8 cellular contexts compared by ENCODE assay signal in genomic region chr22:45503816-45504702, GRCh38. TPM values are rescaled to one million over a fixed set of nuclear protein-coding genes. Genes with fewer than 3 reads are reported as not detected.
A peak's percentile ranks its signal among the peaks of the same experiment; 100 is the strongest.
DNase-seq lines count a peak whose midpoint lies in the region; ATAC-seq, FAIRE-seq and TF ChIP-seq lines count a peak whose summit lies in the region.

No MANE protein-coding gene starts in this region.

- peak overlapping the region; percentile 95 for H3K27ac Mint-ChIP-seq in GM23338
- H3K27ac Mint-ChIP-seq in glutamatergic neuron (ENCODE audit: unreplicated experiment), result peak overlapping the region; percentile 99
- H3K27ac Mint-ChIP-seq in CD4-positive, alpha-beta T cell, result no peak overlapping the region

- peaks cover 50% of the 10 kb centered on the region for H3K4me1 Mint-ChIP-seq in GM23338
- peaks cover 26% of the 10 kb centered on the region for H3K4me1 Mint-ChIP-seq in glutamatergic neuron (ENCODE audit: low read depth, unreplicated experiment)
- no peaks in the 10 kb centered on the region for H3K4me1 Mint-ChIP-seq in CD4-positive, alpha-beta T cell (ENCODE audit: low read depth)

- no peaks in the 10 kb centered on the region for H3K9me2 ChIP-seq in GM23338 (ENCODE audit: insufficient read depth)
- H3K9me2 ChIP-seq in SK-N-SH, result no peaks in the 10 kb centered on the region

- H2AFZ ChIP-seq in GM23338 (no peak overlapping the region), SK-N-SH (ENCODE audit: low read depth) (peak overlapping the region; percentile 87; the same call in 1 of the 2 replicates)

- H3K4me2 ChIP-seq in GM23338, result peak overlapping the region; percentile 97
- H3K4me2 ChIP-seq in SK-N-SH, result peak overlapping the region; percentile 99

- H3K4me1 ChIP-seq in GM23338 (ENCODE audit: insufficient read depth) (peaks cover 40% of the 10 kb centered on the region), SK-N-SH (ENCODE audit: control insufficient read depth in 1 of 2, insufficient read depth in 2 of 2, low read depth in 1 of 2, low read length in 1 of 2) (peaks cover 17 to 40% of the 10 kb centered on the region in 2 experiments; a peak in 3 of 4 replicates), sigmoid colon (peaks cover 0 to 48% (median 40%) of the 10 kb centered on the region in 4 donors)

- TF ChIP-seq EP300 in SK-N-SH (IDR thresholded peaks at IDR 0.05; ENCODE audit: borderline replicate concordance in 1 of 2, low read depth in 1 of 2, low read length in 1 of 2) (no peak), sigmoid colon (IDR thresholded peaks at IDR 0.05) (no peak)

- no peak for FAIRE-seq in frontal cortex (lab: Jason Lieb, UNC)

- 28% methylated on average over 19 of the region's 28 CpGs for WGBS in SK-N-SH (ENCODE audit: low lambda C conversion rate)
- WGBS in sigmoid colon, 2 donors, result 51 to 57% methylated on average over 28 of the region's 28 CpGs

- POLR2A ChIA-PET in SK-N-SH (lab: Yijun Ruan, JAX), result interaction anchor here (0.8 to 1.1 kb wide), 3 partner anchors 11 to 258 kb away, joined by 3 read pairs; no protein-coding TSS in a partner anchor
- POLR2A ChIA-PET in CD4-positive, alpha-beta T cell (lab: Charles Lee), result no interaction called here

- H3K36me3 ChIP-seq in GM23338 (ENCODE audit: insufficient read depth) (no peaks in the 10 kb centered on the region), SK-N-SH (replicated peaks in 1 of 2; ENCODE audit: control insufficient read depth in 1 of 2, insufficient read depth in 2 of 2, low read length in 1 of 2) (no peaks in the 10 kb centered on the region), sigmoid colon (no peaks in the 10 kb centered on the region)

- H3K36me3 Mint-ChIP-seq in GM23338 (ENCODE audit: low read depth) (peaks cover 3% of the 10 kb centered on the region; the same call in 2 of the 3 replicates), glutamatergic neuron (ENCODE audit: unreplicated experiment) (no peaks in the 10 kb centered on the region)
- no peaks in the 10 kb centered on the region for H3K36me3 Mint-ChIP-seq in CD4-positive, alpha-beta T cell (ENCODE audit: low read depth)

- H3K27me3 Mint-ChIP-seq in GM23338 (ENCODE audit: insufficient read depth, low read depth, poor library complexity), result peaks cover 14% of the 10 kb centered on the region
- H3K27me3 Mint-ChIP-seq in glutamatergic neuron (ENCODE audit: unreplicated experiment), result peaks cover 10% of the 10 kb centered on the region
- H3K27me3 Mint-ChIP-seq in CD4-positive, alpha-beta T cell, result peaks cover 61% of the 10 kb centered on the region

- intact Hi-C loops in sigmoid colon (cut with DNase I), result no loop called here
- intact Hi-C loops in CD4-positive, alpha-beta T cell (cut with DNase I, micrococcal nuclease), result no loop called here

- TF ChIP-seq POLR2A in sigmoid colon (IDR thresholded peaks at IDR 0.05), result no peak

- peaks cover 23% of the 10 kb centered on the region for H3F3A ChIP-seq in GM23338 (replicated peaks; ENCODE audit: low read depth)
- peaks cover 3% of the 10 kb centered on the region for H3F3A ChIP-seq in SK-N-SH (replicated peaks; ENCODE audit: insufficient read depth)

- H3K27ac ChIP-seq in GM23338 (ENCODE audit: low read depth), result peak overlapping the region; percentile 93
- peak overlapping the region; percentile 65 to 91 for H3K27ac ChIP-seq in SK-N-SH (ENCODE audit: low read depth in 2 of 2, low read length in 1 of 2)
- peak overlapping the region; percentile 74 to 82 (median 78) for H3K27ac ChIP-seq in sigmoid colon
- no peak overlapping the region for H3K27ac ChIP-seq in CD4-positive, alpha-beta T cell (ENCODE audit: low read depth, low read length)

- CTCF ChIA-PET in SK-N-SH (lab: Yijun Ruan, JAX), result interaction anchor here (0.6 to 4.9 kb wide), 15 partner anchors 9 to 234 kb away, joined by 3 to 23 read pairs (median 3); no protein-coding TSS in a partner anchor
- CTCF ChIA-PET in CD4-positive, alpha-beta T cell (lab: Charles Lee), result no interaction called here

- DNase-seq in GM23338 (ENCODE audit: low spot score) (peak; percentile 80), SK-N-SH (peak; percentile 66), glutamatergic neuron (peak; percentile 72), sigmoid colon (no peak), frontal cortex (ENCODE audit: low spot score in 2 of 2) (no peak), DMS53 (lab: John Stamatoyannopoulos, UW) (no peak)
- no peak for DNase-seq in CD4-positive, alpha-beta T cell

- H3K27me3 ChIP-seq in GM23338 (ENCODE audit: insufficient read depth) (no peaks in the 10 kb centered on the region), SK-N-SH (ENCODE audit: insufficient read depth) (no peaks in the 10 kb centered on the region), sigmoid colon (peaks cover 8 to 21% (median 11%) of the 10 kb centered on the region in 3 donors)
- peaks cover 34% of the 10 kb centered on the region for H3K27me3 ChIP-seq in CD4-positive, alpha-beta T cell (ENCODE audit: control insufficient read depth, insufficient read depth, low read length)

- ATAC-seq in GM23338 (peak; percentile 33), HG02571 (IDR thresholded peaks at IDR 0.05; ENCODE audit: unreplicated experiment) (no peak)
- no peak for ATAC-seq in CD4-positive, alpha-beta T cell (ENCODE audit: poor library complexity)

- H3K4me3 Mint-ChIP-seq in GM23338, result peak overlapping the region; percentile 87
- H3K4me3 Mint-ChIP-seq in glutamatergic neuron (ENCODE audit: unreplicated experiment), result peak overlapping the region; percentile 95
- no peak overlapping the region for H3K4me3 Mint-ChIP-seq in CD4-positive, alpha-beta T cell

- H3K9me3 Mint-ChIP-seq in GM23338 (peaks cover 3% of the 10 kb centered on the region; the same call in 1 of the 3 replicates), glutamatergic neuron (ENCODE audit: unreplicated experiment) (peaks cover 8% of the 10 kb centered on the region)
- H3K9me3 Mint-ChIP-seq in CD4-positive, alpha-beta T cell, result no peaks in the 10 kb centered on the region

- peak overlapping the region; percentile 86 for H3K4me3 ChIP-seq in GM23338
- H3K4me3 ChIP-seq in SK-N-SH (ENCODE audit: low read depth in 2 of 2, low read length in 1 of 2), result peak overlapping the region; percentile 77
- peak overlapping the region; percentile 48 to 63 (median 61) for H3K4me3 ChIP-seq in sigmoid colon

- no peak for TF ChIP-seq CTCF in GM23338 (conservative IDR thresholded peaks at IDR 0.05; ENCODE audit: low read depth in 2 of 2)
- TF ChIP-seq CTCF in SK-N-SH (IDR thresholded peaks at IDR 0.05), result no peak
- no peak for TF ChIP-seq CTCF in glutamatergic neuron (IDR thresholded peaks at IDR 0.05; ENCODE audit: partially characterized antibody, unreplicated experiment)
- TF ChIP-seq CTCF in sigmoid colon (IDR thresholded peaks at IDR 0.05), result no peak
- no peak for TF ChIP-seq CTCF in CD4-positive, alpha-beta T cell (IDR thresholded peaks at IDR 0.05)

- no peak for TF ChIP-seq RAD21 in SK-N-SH (IDR thresholded peaks at IDR 0.05; ENCODE audit: low read length)

- peak overlapping the region; percentile 84 for H3K9ac ChIP-seq in SK-N-SH

- peaks cover 3% of the 10 kb centered on the region; the same call in 1 of the 2 replicates for H4K20me1 ChIP-seq in GM23338 (replicated peaks; ENCODE audit: insufficient read depth)
- H4K20me1 ChIP-seq in SK-N-SH (ENCODE audit: insufficient read depth), result no peaks in the 10 kb centered on the region

- H3K79me2 ChIP-seq in GM23338 (replicated peaks; ENCODE audit: insufficient read depth) (peaks cover 47% of the 10 kb centered on the region), SK-N-SH (ENCODE audit: insufficient read depth) (peaks cover 61% of the 10 kb centered on the region)

- H3K9me3 ChIP-seq in SK-N-SH (no peaks in the 10 kb centered on the region), sigmoid colon (no peaks in the 10 kb centered on the region)
- no peaks in the 10 kb centered on the region for H3K9me3 ChIP-seq in CD4-positive, alpha-beta T cell (ENCODE audit: control insufficient read depth, low read length)

TF ChIP-seq in GM23338, 12 proteins besides CTCF, POLR2A, EP300 and RAD21 (continues in another document):
- TF ChIP-seq ETS1 (IDR thresholded peaks at IDR 0.05), result no peak
- no peak for TF ChIP-seq JUNB (IDR thresholded peaks at IDR 0.05; ENCODE audit: unreplicated experiment)
- no peak for TF ChIP-seq EZH2phosphoT487 (IDR thresholded peaks at IDR 0.05; ENCODE audit: unreplicated experiment)
- TF ChIP-seq ZNF331 (CRISPR knock-in tag; IDR thresholded peaks at IDR 0.05; ENCODE audit: low read depth), result no peak

TF ChIP-seq in SK-N-SH, 30 proteins besides CTCF, POLR2A, EP300 and RAD21:
- no peak for TF ChIP-seq TEAD4 (IDR thresholded peaks at IDR 0.05; ENCODE audit: borderline replicate concordance, insufficient read depth)
- TF ChIP-seq YY1 (IDR thresholded peaks at IDR 0.05; ENCODE audit: low read depth), result no peak
- peak; percentile 9; the same call in 1 of the 2 replicates for TF ChIP-seq TAF1 (IDR thresholded peaks at IDR 0.05; ENCODE audit: borderline replicate concordance, low read depth, low read length)

RNA-seq across cellular contexts. Expression of gene FBLN1, which starts 1.4 kb away (rescaled TPM):
- 134 and 137 TPM in 2 replicates for total RNA-seq in GM23338 (2014; rRNA removed; shearing (Covaris generic))
- 88.4 and 90.1 TPM in 2 replicates for polyA plus RNA-seq in GM23338 (2016; fragmentation: Nextera tagmentation; extraction: Ambion mirVana)
- polyA plus RNA-seq in SK-N-SH (2012; rRNA removed), result 94.8 and 147 TPM in 2 replicates
- polyA plus RNA-seq in SK-N-SH (2012; cell fraction: cytosol; rRNA removed), result 68.7 and 110 TPM in 2 replicates
- 83.2 and 89.7 TPM in 2 replicates for polyA plus RNA-seq in SK-N-SH (2012; cell fraction: nucleus; rRNA removed)
- 184 TPM for total RNA-seq in glutamatergic neuron (ENCODE audit: unreplicated experiment)
- total RNA-seq in sigmoid colon, result 100 to 1,000 TPM; 123 to 230 (median 205) TPM
- 10 to 100 TPM in 2 of 3 donors, 1 to 10 TPM in 1; 9.0 to 43.6 (median 33.0) TPM for polyA plus RNA-seq in sigmoid colon
- total RNA-seq in frontal cortex, result 25.7 TPM
- total RNA-seq in CD4-positive, alpha-beta T cell, result not detected

Comparison
In these comparisons a context has a peak if more than half of its experiments do, and no peak if none do; other contexts are left out.
1. DNase-seq: peak in GM23338 (single experiment), SK-N-SH (single experiment) and glutamatergic neuron (single experiment); none in sigmoid colon (single experiment), frontal cortex (0 of 2), DMS53 (single experiment) and CD4-positive, alpha-beta T cell (0 of 10).
2. RNA of gene FBLN1, which starts 1.4 kb away (total RNA-seq): 123 to 230 TPM in sigmoid colon, 184 TPM in glutamatergic neuron (single experiment), 134 to 137 TPM in GM23338 and 25.7 TPM in frontal cortex (single experiment); not detected in CD4-positive, alpha-beta T cell; every median in the first group is over 10 times any median in the second.
3. Peak in every context shown above with its lines, with median percentiles within 50 percentile points of each other: H3K4me3 ChIP-seq.